17 cellular contexts compared by ENCODE assay signal in genomic region chr7:157901166-157901565, GRCh38.
DNase-seq lines count a peak whose midpoint lies in the region; ATAC-seq and TF ChIP-seq lines count a peak whose summit lies in the region.
"Had no signal": no experiment of that assay in that cellular context is flagged by ENCODE, and none has a peak within 500 bp of the region (broad histone marks: within the 10 kb centered on the region; RNA-seq: fewer than 3 reads in every experiment).

No MANE protein-coding gene starts in this region.

- no peak overlapping the region for H3K27ac ChIP-seq in right cardiac atrium (ENCODE audit: low read length)
- H3K27ac ChIP-seq in endodermal cell (ENCODE audit: low read depth, low read length), result no peak overlapping the region
- no peak overlapping the region for H3K27ac ChIP-seq in gastroesophageal sphincter
- H3K27ac ChIP-seq: A549; BLaER1 treated with 17β-estradiol and CSF1 and Interleukin-3, amounts not matched to agents 10 nM and 100 nM; C4-2B had no signal

- ATAC-seq in right cardiac atrium (no peak), sciatic nerve (no peak), gastroesophageal sphincter (no peak)
- ATAC-seq: A549; CD8-positive, alpha-beta T cell had no signal

- no peaks in the 10 kb centered on the region for H3K27me3 ChIP-seq in right cardiac atrium (ENCODE audit: control insufficient read depth, insufficient read depth)
- no peaks in the 10 kb centered on the region for H3K27me3 ChIP-seq in endodermal cell (ENCODE audit: control insufficient read depth, insufficient read depth, low read length, poor library complexity, severe bottlenecking)
- no peaks in the 10 kb centered on the region for H3K27me3 ChIP-seq in gastroesophageal sphincter

- H3K36me3 Mint-ChIP-seq in endodermal cell (ENCODE audit: low read depth) (no peaks in the 10 kb centered on the region), nephron progenitor cell (ENCODE audit: low read depth) (no peaks in the 10 kb centered on the region)
- H3K36me3 Mint-ChIP-seq: CD8-positive, alpha-beta T cell had no signal

- no peak for TF ChIP-seq CTCF in endodermal cell (conservative IDR thresholded peaks at IDR 0.05)
- no peak for TF ChIP-seq CTCF in nephron progenitor cell (IDR thresholded peaks at IDR 0.05)
- no peak for TF ChIP-seq CTCF in gastroesophageal sphincter (IDR thresholded peaks at IDR 0.05)

- H3K27me3 Mint-ChIP-seq in endodermal cell (ENCODE audit: insufficient read depth) (peaks cover 3% of the 10 kb centered on the region), nephron progenitor cell (ENCODE audit: low read depth, poor library complexity) (peaks cover 8% of the 10 kb centered on the region)
- H3K27me3 Mint-ChIP-seq: B cell; CD4-positive, alpha-beta T cell had no signal

- H3K4me1 ChIP-seq in right cardiac atrium (ENCODE audit: control insufficient read depth, insufficient read depth, low read length) (no peaks in the 10 kb centered on the region), endodermal cell (ENCODE audit: control insufficient read depth, insufficient read depth, low read length) (no peaks in the 10 kb centered on the region), gastroesophageal sphincter (no peaks in the 10 kb centered on the region)
- H3K4me1 ChIP-seq: A549, Caco-2 had no signal

- H3K9me3 ChIP-seq in right cardiac atrium (ENCODE audit: control insufficient read depth, low read length) (no peaks in the 10 kb centered on the region), endodermal cell (ENCODE audit: control insufficient read depth, low read length) (peaks cover 75% of the 10 kb centered on the region), gastroesophageal sphincter (no peaks in the 10 kb centered on the region)
- H3K9me3 ChIP-seq: A549; BLaER1 treated with 17β-estradiol and CSF1 and Interleukin-3, amounts not matched to agents 10 nM and 100 nM; Caco-2 had no signal

- peak; percentile 41 for DNase-seq in cardiac septum (ENCODE audit: low spot score)
- DNase-seq in right cardiac atrium, result no peak
- DNase-seq in endodermal cell, result peak; percentile 30
- no peak for DNase-seq in nephron progenitor cell
- DNase-seq in sciatic nerve (ENCODE audit: low spot score), result no peak
- DNase-seq: 8988T; AML-193; Caco-2; Calu3; CD4-positive, alpha-beta T cell; CD8-positive, alpha-beta T cell; GF-D8 had no signal

- no peaks in the 10 kb centered on the region for H3K36me3 ChIP-seq in endodermal cell (ENCODE audit: control insufficient read depth, insufficient read depth, low read length)
- H3K36me3 ChIP-seq in gastroesophageal sphincter, result no peaks in the 10 kb centered on the region
- H3K36me3 ChIP-seq: BLaER1 treated with 17β-estradiol and CSF1 and Interleukin-3, amounts not matched to agents 10 nM and 100 nM had no signal

- WGBS in right cardiac atrium, result 86% methylated on average over 14 of the region's 14 CpGs
- WGBS in endodermal cell (ENCODE audit: insufficient coverage in 1 of 2, insufficient read length in 1 of 2), 2 experiments, result 80 to 92% methylated on average over 7 to 14 of the region's 14 CpGs
- WGBS in gastroesophageal sphincter (ENCODE audit: low coverage in 1 of 2), 2 donors, result 60 to 92% methylated on average over 1 to 8 of the region's 14 CpGs

- H3K9me3 Mint-ChIP-seq in endodermal cell, result no peaks in the 10 kb centered on the region
- no peaks in the 10 kb centered on the region for H3K9me3 Mint-ChIP-seq in nephron progenitor cell
- H3K9me3 Mint-ChIP-seq: CD4-positive, alpha-beta T cell; CD8-positive, alpha-beta T cell had no signal

- TF ChIP-seq EP300 in gastroesophageal sphincter (IDR thresholded peaks at IDR 0.05), result no peak

- no peak for TF ChIP-seq POLR2A in gastroesophageal sphincter (IDR thresholded peaks at IDR 0.05)

- H3K27ac Mint-ChIP-seq in endodermal cell (no peak overlapping the region), nephron progenitor cell (peak overlapping the region; percentile 36)
- H3K27ac Mint-ChIP-seq: B cell; CD4-positive, alpha-beta T cell; CD8-positive, alpha-beta T cell had no signal

- intact Hi-C loops in cardiac septum (cut with DNase I), result no loop called here
- intact Hi-C loops in right cardiac atrium (cut with DNase I), result no loop called here
- intact Hi-C loops in sciatic nerve (cut with DNase I), result no loop called here

- H3K4me3 ChIP-seq in right cardiac atrium (ENCODE audit: low read length) (no peak overlapping the region), endodermal cell (ENCODE audit: low read length) (no peak overlapping the region), gastroesophageal sphincter (no peak overlapping the region)
- H3K4me3 ChIP-seq: A549; BLaER1 treated with 17β-estradiol and CSF1 and Interleukin-3, amounts not matched to agents 10 nM and 100 nM had no signal

- H3K4me3 Mint-ChIP-seq in endodermal cell (no peak overlapping the region), nephron progenitor cell (no peak overlapping the region)
- H3K4me3 Mint-ChIP-seq: B cell; CD4-positive, alpha-beta T cell; CD8-positive, alpha-beta T cell had no signal

- H3K4me1 Mint-ChIP-seq in endodermal cell (peaks cover 15% of the 10 kb centered on the region), nephron progenitor cell (peaks cover 76% of the 10 kb centered on the region)
- H3K4me1 Mint-ChIP-seq: B cell had no signal

- H3K9ac ChIP-seq in endodermal cell (ENCODE audit: extremely low read depth, low read length, poor library complexity, severe bottlenecking), result no peak overlapping the region
- H3K9ac ChIP-seq: BLaER1 treated with 17β-estradiol and CSF1 and Interleukin-3, amounts not matched to agents 10 nM and 100 nM had no signal

Comparison
In these comparisons a context has a peak if more than half of its experiments do, and no peak if none do; other contexts are left out.
1. DNase-seq: peak in cardiac septum (single experiment) and endodermal cell (single experiment); none in right cardiac atrium (0 of 3), nephron progenitor cell (single experiment) and sciatic nerve (single experiment).